ENCODE assay signal across 8 cellular contexts in genomic region chr14:35878272-35879140, GRCh38. TPM values are rescaled to one million over a fixed set of nuclear protein-coding genes. Genes with fewer than 3 reads are reported as not detected.
A peak's percentile ranks its signal among the peaks of the same experiment; 100 is the strongest.
DNase-seq lines count a peak whose midpoint lies in the region; ATAC-seq and TF ChIP-seq lines count a peak whose summit lies in the region.

No MANE protein-coding gene starts in this region.

- peak; percentile 43 for DNase-seq in DMS53 (lab: John Stamatoyannopoulos, UW)
- no peak for DNase-seq in DMS53 treated with DMSO at 0.1 percent for 48 hours (lab: John Stamatoyannopoulos, UW; ENCODE audit: unreplicated experiment)
- no peak for DNase-seq in T-helper 17 cell
- peak; percentile 69 for DNase-seq in glomerular visceral epithelial cell (ENCODE audit: extremely low spot score)
- peak; percentile 74 for DNase-seq in stromal cell of bone marrow (ENCODE audit: low read depth)
- DNase-seq in HEK293T (ENCODE audit: extremely low spot score), result no peak
- DNase-seq in NCI-H526 (lab: John Stamatoyannopoulos, UW), result no peak
- DNase-seq in CD14-positive monocyte (ENCODE audit: low spot score), result no peak

- H3K27me3 Mint-ChIP-seq in T-helper 17 cell (no peaks in the 10 kb centered on the region), CD14-positive monocyte (ENCODE audit: low read depth in 3 of 3) (peaks cover 0 to 3% (median 0%) of the 10 kb centered on the region in 3 donors)

- no peak for ATAC-seq in T-helper 17 cell

- H3K36me3 Mint-ChIP-seq in T-helper 17 cell (ENCODE audit: low read depth), result no peaks in the 10 kb centered on the region
- H3K36me3 Mint-ChIP-seq in CD14-positive monocyte, result no peaks in the 10 kb centered on the region

- no peak for TF ChIP-seq CTCF in CD14-positive monocyte (IDR thresholded peaks at IDR 0.05)

- intact Hi-C loops in CD14-positive monocyte (cut with micrococcal nuclease), result no loop called here

- CTCF ChIA-PET in HEK293T (lab: Yijun Ruan, JAX), result interaction anchor here (1.8 kb wide), 1 partner anchor 191 kb away, joined by 7 read pairs; no protein-coding TSS in a partner anchor

- no peaks in the 10 kb centered on the region for H3K9me3 ChIP-seq in T-helper 17 cell (ENCODE audit: control insufficient read depth, low read length, poor library complexity, severe bottlenecking)

- H3K27ac Mint-ChIP-seq in T-helper 17 cell (peak overlapping the region; percentile 21), CD14-positive monocyte (no peak overlapping the region)

- POLR2A ChIA-PET in HEK293T (lab: Yijun Ruan, JAX), result no interaction called here

- H3K4me1 Mint-ChIP-seq in T-helper 17 cell (peaks cover 2% of the 10 kb centered on the region), CD14-positive monocyte (peaks cover 13% of the 10 kb centered on the region)

- H3K9me3 Mint-ChIP-seq in CD14-positive monocyte, result peaks cover 0 to 2% (median 0%) of the 10 kb centered on the region in 7 donors

- H3K4me3 Mint-ChIP-seq in T-helper 17 cell (no peak overlapping the region), CD14-positive monocyte (no peak overlapping the region)

TF ChIP-seq in HEK293T, 16 proteins besides CTCF, POLR2A, EP300 and RAD21:
- no peak for TF ChIP-seq HDGF (IDR thresholded peaks at IDR 0.05; ENCODE audit: borderline replicate concordance)
- TF ChIP-seq ZNF384 (IDR thresholded peaks at IDR 0.05), result no peak
- no peak for TF ChIP-seq SP1 (IDR thresholded peaks at IDR 0.05)
- TF ChIP-seq L3MBTL2 (conservative IDR thresholded peaks at IDR 0.05), result no peak
- TF ChIP-seq BHLHE40 (IDR thresholded peaks at IDR 0.05; ENCODE audit: borderline replicate concordance), result no peak
- no peak for TF ChIP-seq SUZ12 (IDR thresholded peaks at IDR 0.05)
- no peak for TF ChIP-seq CTBP1 (IDR thresholded peaks at IDR 0.05; ENCODE audit: borderline replicate concordance)
- no peak for TF ChIP-seq FOXM1 (IDR thresholded peaks at IDR 0.05; ENCODE audit: borderline replicate concordance)
- no peak for TF ChIP-seq NFRKB (IDR thresholded peaks at IDR 0.05)
- no peak for TF ChIP-seq TARDBP (IDR thresholded peaks at IDR 0.05)
- TF ChIP-seq LEF1 (IDR thresholded peaks at IDR 0.05; ENCODE audit: borderline replicate concordance), result no peak

RNA-seq across cellular contexts. Expression of gene BRMS1L, which starts 52.4 kb away (rescaled TPM):
- total RNA-seq in T-helper 17 cell, result 10 to 100 TPM in 1 of 2 donors, 1 to 10 TPM in 1; 5.3 to 15.4 TPM
- 1 to 10 TPM in 1 of 2 donors, under 1 TPM in 1; 0.86 to 1.7 TPM for polyA plus RNA-seq in CD14-positive monocyte

Comparison
In these comparisons a context has a peak if more than half of its experiments do, and no peak if none do; other contexts are left out.
1. DNase-seq: peak in DMS53 (single experiment), glomerular visceral epithelial cell (single experiment) and stromal cell of bone marrow (single experiment); none in DMS53 treated with DMSO at 0.1 percent for 48 hours (single experiment), T-helper 17 cell (0 of 3), HEK293T (single experiment), NCI-H526 (0 of 2) and CD14-positive monocyte (single experiment).